In the genomic region with DNA sequence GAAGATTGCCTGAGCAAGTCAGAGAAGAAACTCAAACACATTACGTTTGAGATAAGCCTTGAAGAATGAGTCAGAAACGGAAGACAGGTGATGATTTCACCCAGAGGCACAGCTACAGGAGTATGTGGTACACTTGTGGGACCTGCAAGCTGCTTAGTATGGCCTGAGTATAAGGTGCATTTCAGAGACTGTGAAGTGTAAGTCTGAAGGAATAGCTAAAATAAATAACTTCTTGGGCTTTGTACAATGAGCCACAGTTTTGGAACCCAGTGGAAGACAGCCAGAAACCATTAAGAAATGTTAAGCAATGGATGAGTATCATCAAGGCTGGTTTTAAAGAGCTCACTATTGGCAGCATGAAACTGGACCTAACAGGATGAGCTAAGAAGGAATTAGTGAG, we compare ENCODE assay signal across 14 cellular contexts.
DNase-seq lines count a peak whose midpoint lies in the region; ATAC-seq and TF ChIP-seq lines count a peak whose summit lies in the region.
"Had no signal": no experiment of that assay in that cellular context is flagged by ENCODE, and none has a peak within 500 bp of the region (broad histone marks: within the 10 kb centered on the region; RNA-seq: fewer than 3 reads in every experiment).

No MANE protein-coding gene starts in this region.

- intact Hi-C loops in MCF 10A (cut with micrococcal nuclease): no loop called here
- intact Hi-C loops in breast epithelium (cut with DNase I; ENCODE audit: low total_unique reads): no loop called here
- intact Hi-C loops in PC-3 (cut with micrococcal nuclease): no loop called here
- intact Hi-C loops in esophagus muscularis mucosa (cut with DNase I): no loop called here

- H3K27ac Mint-ChIP-seq in MCF 10A (ENCODE audit: low read depth, unreplicated experiment): no peak overlapping the region

- ATAC-seq in PC-3 (peak; percentile 98), SK-N-SH treated with all-trans-retinoic acid at 6 μM for 48 hours (no peak)

- CTCF ChIA-PET in MCF 10A (lab: Yijun Ruan, JAX) (interaction anchor here (0.5 to 1.4 kb wide), 4 partner anchors 9 to 1434 kb away, joined by 3 to 5 read pairs (median 3); no protein-coding TSS in a partner anchor), PC-3 (lab: Charles Lee) (interaction anchor here (0.6 kb wide), 1 partner anchor 211 kb away, joined by 6 read pairs; no protein-coding TSS in a partner anchor)

- H3K27ac ChIP-seq in breast epithelium (no peak overlapping the region), PC-3 (ENCODE audit: low read length) (peak overlapping the region; percentile 24; the same call in 1 of the 2 replicates), esophagus muscularis mucosa (replicated peaks in 1 of 4) (no peak overlapping the region)
- H3K27ac ChIP-seq: HL-60, transverse colon had no signal

- WGBS in esophagus muscularis mucosa: 55% methylated on average over 2 of the region's 2 CpGs

- H3K27me3 ChIP-seq in breast epithelium (no peaks in the 10 kb centered on the region), PC-3 (ENCODE audit: low read length) (no peaks in the 10 kb centered on the region), skeletal muscle satellite cell (ENCODE audit: control insufficient read depth, insufficient read depth, low read length) (no peaks in the 10 kb centered on the region), esophagus muscularis mucosa (no peaks in the 10 kb centered on the region)
- H3K27me3 ChIP-seq: transverse colon had no signal

- no peak for TF ChIP-seq EP300 in esophagus muscularis mucosa (IDR thresholded peaks at IDR 0.05)

- H3K4me3 ChIP-seq in breast epithelium: no peak overlapping the region
- no peak overlapping the region for H3K4me3 ChIP-seq in PC-3 (ENCODE audit: low read length)
- H3K4me3 ChIP-seq in skeletal muscle satellite cell (ENCODE audit: low read length): no peak overlapping the region
- no peak overlapping the region for H3K4me3 ChIP-seq in esophagus muscularis mucosa
- H3K4me3 ChIP-seq: transverse colon had no signal

- H3K4me1 Mint-ChIP-seq in MCF 10A (ENCODE audit: insufficient read depth, unreplicated experiment): peaks cover 20% of the 10 kb centered on the region

- no peak overlapping the region for H2AFZ ChIP-seq in PC-3 (ENCODE audit: low read length)

- H3K4me3 Mint-ChIP-seq in MCF 10A (ENCODE audit: unreplicated experiment): no peak overlapping the region

- H3K9me3 ChIP-seq in breast epithelium (peaks cover 12 to 13% of the 10 kb centered on the region in 2 donors), PC-3 (ENCODE audit: low read length) (no peaks in the 10 kb centered on the region), skeletal muscle satellite cell (replicated peaks; ENCODE audit: low read length) (no peaks in the 10 kb centered on the region), esophagus muscularis mucosa (peaks cover 0 to 17% (median 10%) of the 10 kb centered on the region in 4 donors)
- H3K9me3 ChIP-seq: transverse colon had no signal

- no peak for TF ChIP-seq CTCF in MCF 10A (IDR thresholded peaks at IDR 0.05; ENCODE audit: unreplicated experiment)
- no peak for TF ChIP-seq CTCF in breast epithelium (IDR thresholded peaks at IDR 0.05)
- TF ChIP-seq CTCF in PC-3 (conservative IDR thresholded peaks at IDR 0.05; ENCODE audit: low read depth, low read length): no peak
- TF ChIP-seq CTCF in esophagus muscularis mucosa (IDR thresholded peaks at IDR 0.05): no peak

- no peaks in the 10 kb centered on the region for H3K4me1 ChIP-seq in breast epithelium
- H3K4me1 ChIP-seq in PC-3 (ENCODE audit: insufficient read depth, low read length): peaks cover 15% of the 10 kb centered on the region
- peaks cover 13% of the 10 kb centered on the region for H3K4me1 ChIP-seq in skeletal muscle satellite cell (ENCODE audit: control insufficient read depth, insufficient read depth, low read length)
- H3K4me1 ChIP-seq in esophagus muscularis mucosa: no peaks in the 10 kb centered on the region

- POLR2A ChIA-PET in MCF 10A (lab: Yijun Ruan, JAX): interaction anchor here (0.6 to 1.5 kb wide), 8 partner anchors 9 to 70 kb away, joined by 3 to 5 read pairs (median 3); no protein-coding TSS in a partner anchor
- POLR2A ChIA-PET in PC-3 (lab: Charles Lee; ENCODE audit: unreplicated experiment): interaction anchor here (0.6 kb wide), 1 partner anchor 515 kb away, joined by 4 read pairs; no protein-coding TSS in a partner anchor

- TF ChIP-seq POLR2A in breast epithelium (IDR thresholded peaks at IDR 0.05): no peak
- no peak for TF ChIP-seq POLR2A in esophagus muscularis mucosa (IDR thresholded peaks at IDR 0.05; ENCODE audit: low read depth)

- DNase-seq in MCF 10A (ENCODE audit: unreplicated experiment) (peak; percentile 70), breast epithelium (ENCODE audit: low spot score in 2 of 2) (no peak), PC-3 (peak; percentile 78), fibroblast of peridontal ligament (ENCODE audit: extremely low read depth) (peak; percentile 97), esophagus muscularis mucosa (ENCODE audit: extremely low spot score) (no peak)
- DNase-seq in stimulated activated CD4-positive, alpha-beta T cell treated with anti-CD3 and anti-CD28 coated beads, Interleukin-4, amount 100 ng/mL, for 24 hours: no peak
- DNase-seq: 8988T, DMS79 treated with DMSO at 0.1 percent for 48 hours, NCI-H524 treated with DMSO at 0.1 percent for 48 hours, small intestine, transverse colon had no signal

- H3K4me2 ChIP-seq in PC-3 (ENCODE audit: low read length) (0 out of 2 replicates have a peak overlapping the region, but pooled peaks have one; percentile 11), skeletal muscle satellite cell (ENCODE audit: low read length) (peak overlapping the region; percentile 43)

- H3F3A ChIP-seq in PC-3 (ENCODE audit: low read length, unreplicated experiment): no peaks in the 10 kb centered on the region

- peaks cover 8% of the 10 kb centered on the region for H3K9me3 Mint-ChIP-seq in MCF 10A (ENCODE audit: unreplicated experiment)

- BruUV-seq in MCF 10A (replicated peaks; lab: Mats Ljungman, UMichigan) (no TSS peak), PC-3 (replicated peaks; lab: Mats Ljungman, UMichigan) (no TSS peak)

- H3K9me2 ChIP-seq in PC-3 (replicated peaks; ENCODE audit: low read length): no peaks in the 10 kb centered on the region

- no peaks in the 10 kb centered on the region for H3K27me3 Mint-ChIP-seq in MCF 10A (ENCODE audit: insufficient read depth, unreplicated experiment)

- H3K36me3 ChIP-seq in breast epithelium: no peaks in the 10 kb centered on the region
- no peaks in the 10 kb centered on the region for H3K36me3 ChIP-seq in PC-3 (ENCODE audit: low read depth, low read length)
- no peaks in the 10 kb centered on the region for H3K36me3 ChIP-seq in skeletal muscle satellite cell (ENCODE audit: insufficient read depth, low read length)
- no peaks in the 10 kb centered on the region for H3K36me3 ChIP-seq in esophagus muscularis mucosa
- H3K36me3 ChIP-seq: transverse colon had no signal

- no peaks in the 10 kb centered on the region for H4K20me1 ChIP-seq in PC-3 (ENCODE audit: low read length)

- H3K9ac ChIP-seq in PC-3 (ENCODE audit: low read length) (no peak overlapping the region), skeletal muscle satellite cell (ENCODE audit: low read depth, low read length) (no peak overlapping the region)

- no peaks in the 10 kb centered on the region for H3K79me2 ChIP-seq in PC-3 (ENCODE audit: low read length)

- H3K36me3 Mint-ChIP-seq in MCF 10A (ENCODE audit: insufficient read depth, unreplicated experiment): no peaks in the 10 kb centered on the region

TF ChIP-seq in SK-N-SH treated with all-trans-retinoic acid at 6 μM for 48 hours, 23 proteins besides CTCF, POLR2A, EP300 and RAD21 (continues in another document):
- TF ChIP-seq TCF4 (CRISPR knock-in tag; IDR thresholded peaks at IDR 0.05; ENCODE audit: borderline replicate concordance): no peak
- no peak for TF ChIP-seq PPARA (CRISPR knock-in tag; IDR thresholded peaks at IDR 0.05; ENCODE audit: borderline replicate concordance)
- no peak for TF ChIP-seq ZFP30 (CRISPR knock-in tag; IDR thresholded peaks at IDR 0.05)
- TF ChIP-seq, protein P1, sequence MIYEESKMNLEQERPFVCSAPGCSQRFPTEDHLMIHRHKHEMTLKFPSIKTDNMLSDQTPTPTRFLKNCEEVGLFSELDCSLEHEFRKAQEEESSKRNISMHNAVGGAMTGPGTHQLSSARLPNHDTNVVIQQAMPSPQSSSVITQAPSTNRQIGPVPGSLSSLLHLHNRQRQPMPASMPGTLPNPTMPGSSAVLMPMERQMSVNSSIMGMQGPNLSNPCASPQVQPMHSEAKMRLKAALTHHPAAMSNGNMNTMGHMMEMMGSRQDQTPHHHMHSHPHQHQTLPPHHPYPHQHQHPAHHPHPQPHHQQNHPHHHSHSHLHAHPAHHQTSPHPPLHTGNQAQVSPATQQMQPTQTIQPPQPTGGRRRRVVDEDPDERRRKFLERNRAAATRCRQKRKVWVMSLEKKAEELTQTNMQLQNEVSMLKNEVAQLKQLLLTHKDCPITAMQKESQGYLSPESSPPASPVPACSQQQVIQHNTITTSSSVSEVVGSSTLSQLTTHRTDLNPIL (CRISPR knock-in tag; IDR thresholded peaks at IDR 0.05; ENCODE audit: low read depth): no peak
- TF ChIP-seq CSDC2 (CRISPR knock-in tag; IDR thresholded peaks at IDR 0.05): no peak
- TF ChIP-seq, protein P2, sequence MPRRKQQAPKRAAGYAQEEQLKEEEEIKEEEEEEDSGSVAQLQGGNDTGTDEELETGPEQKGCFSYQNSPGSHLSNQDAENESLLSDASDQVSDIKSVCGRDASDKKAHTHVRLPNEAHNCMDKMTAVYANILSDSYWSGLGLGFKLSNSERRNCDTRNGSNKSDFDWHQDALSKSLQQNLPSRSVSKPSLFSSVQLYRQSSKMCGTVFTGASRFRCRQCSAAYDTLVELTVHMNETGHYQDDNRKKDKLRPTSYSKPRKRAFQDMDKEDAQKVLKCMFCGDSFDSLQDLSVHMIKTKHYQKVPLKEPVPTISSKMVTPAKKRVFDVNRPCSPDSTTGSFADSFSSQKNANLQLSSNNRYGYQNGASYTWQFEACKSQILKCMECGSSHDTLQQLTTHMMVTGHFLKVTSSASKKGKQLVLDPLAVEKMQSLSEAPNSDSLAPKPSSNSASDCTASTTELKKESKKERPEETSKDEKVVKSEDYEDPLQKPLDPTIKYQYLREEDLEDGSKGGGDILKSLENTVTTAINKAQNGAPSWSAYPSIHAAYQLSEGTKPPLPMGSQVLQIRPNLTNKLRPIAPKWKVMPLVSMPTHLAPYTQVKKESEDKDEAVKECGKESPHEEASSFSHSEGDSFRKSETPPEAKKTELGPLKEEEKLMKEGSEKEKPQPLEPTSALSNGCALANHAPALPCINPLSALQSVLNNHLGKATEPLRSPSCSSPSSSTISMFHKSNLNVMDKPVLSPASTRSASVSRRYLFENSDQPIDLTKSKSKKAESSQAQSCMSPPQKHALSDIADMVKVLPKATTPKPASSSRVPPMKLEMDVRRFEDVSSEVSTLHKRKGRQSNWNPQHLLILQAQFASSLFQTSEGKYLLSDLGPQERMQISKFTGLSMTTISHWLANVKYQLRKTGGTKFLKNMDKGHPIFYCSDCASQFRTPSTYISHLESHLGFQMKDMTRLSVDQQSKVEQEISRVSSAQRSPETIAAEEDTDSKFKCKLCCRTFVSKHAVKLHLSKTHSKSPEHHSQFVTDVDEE (CRISPR knock-in tag; IDR thresholded peaks at IDR 0.05): no peak
- TF ChIP-seq ZFP3 (CRISPR knock-in tag; IDR thresholded peaks at IDR 0.05): no peak
- no peak for TF ChIP-seq TOX (CRISPR knock-in tag; IDR thresholded peaks at IDR 0.05; ENCODE audit: borderline replicate concordance)

Comparison
In these comparisons a context has a peak if more than half of its experiments do, and no peak if none do; other contexts are left out.
1. DNase-seq: peak in MCF 10A (single experiment), PC-3 (single experiment) and fibroblast of peridontal ligament (single experiment); none in breast epithelium (0 of 2), stimulated activated CD4-positive, alpha-beta T cell treated with anti-CD3 and anti-CD28 coated beads, Interleukin-4, amount 100 ng/mL, for 24 hours (single experiment) and esophagus muscularis mucosa (single experiment).